ENCODE assay signal across 8 cellular contexts in genomic region chr14:49867831-49868719, GRCh38. TPM values are rescaled to one million over a fixed set of nuclear protein-coding genes. Genes with fewer than 3 reads are reported as not detected.
DNase-seq lines count a peak whose midpoint lies in the region; ATAC-seq and TF ChIP-seq lines count a peak whose summit lies in the region.

No MANE protein-coding gene starts in this region.

- peak overlapping the region; percentile 94 for H3K27ac Mint-ChIP-seq in stimulated activated naive CD8-positive, alpha-beta T cell treated with anti-CD3 and anti-CD28 coated beads, Interleukin-15, Interleukin-2, amounts not matched to agents 100 ng/mL and 50 ng/mL, for 24 hours

- H3K36me3 ChIP-seq in HAP-1 (replicated peaks) (no peaks in the 10 kb centered on the region), RWPE2 (ENCODE audit: low read depth) (no peaks in the 10 kb centered on the region), neural cell (ENCODE audit: insufficient read depth, low read length) (no peaks in the 10 kb centered on the region)

- no peaks in the 10 kb centered on the region for H4K20me1 ChIP-seq in neural cell (ENCODE audit: insufficient read depth)

- H2AFZ ChIP-seq in neural cell (ENCODE audit: low read depth, low read length) = peak overlapping the region; percentile 48

- peak overlapping the region; percentile 53 for H3K4me3 ChIP-seq in HAP-1
- peak overlapping the region; percentile 45 for H3K4me3 ChIP-seq in RWPE2 (ENCODE audit: severe bottlenecking)
- H3K4me3 ChIP-seq in neural cell (ENCODE audit: low read length) = peak overlapping the region; percentile 77

- no peaks in the 10 kb centered on the region for H3K36me3 Mint-ChIP-seq in stimulated activated naive CD8-positive, alpha-beta T cell treated with anti-CD3 and anti-CD28 coated beads, Interleukin-15, Interleukin-2, amounts not matched to agents 100 ng/mL and 50 ng/mL, for 24 hours (ENCODE audit: low read depth)

- H3K27me3 ChIP-seq in HAP-1 (ENCODE audit: low read depth) (no peaks in the 10 kb centered on the region), RWPE2 (ENCODE audit: insufficient read depth, poor library complexity, severe bottlenecking) (no peaks in the 10 kb centered on the region), neural cell (ENCODE audit: insufficient read depth, low read depth, low read length) (no peaks in the 10 kb centered on the region)

- H3K4me3 Mint-ChIP-seq in stimulated activated naive CD8-positive, alpha-beta T cell treated with anti-CD3 and anti-CD28 coated beads, Interleukin-15, Interleukin-2, amounts not matched to agents 100 ng/mL and 50 ng/mL, for 24 hours = peak overlapping the region; percentile 96

- no peaks in the 10 kb centered on the region for H3K9me2 ChIP-seq in neural cell (ENCODE audit: insufficient read depth, low read length)

- H3K9me3 ChIP-seq in HAP-1 = no peaks in the 10 kb centered on the region
- H3K9me3 ChIP-seq in RWPE2 (ENCODE audit: severe bottlenecking) = no peaks in the 10 kb centered on the region
- H3K9me3 ChIP-seq in neural cell (ENCODE audit: low read length) = no peaks in the 10 kb centered on the region

- TF ChIP-seq RAD21 in neural cell (conservative IDR thresholded peaks at IDR 0.05) = no peak

- H3K9ac ChIP-seq in neural cell (ENCODE audit: low read length) = peak overlapping the region; percentile 65

- peaks cover 4% of the 10 kb centered on the region for H3K4me1 ChIP-seq in HAP-1
- H3K4me1 ChIP-seq in RWPE2 (ENCODE audit: insufficient read depth, poor library complexity, severe bottlenecking) = peaks cover 12% of the 10 kb centered on the region

- peak; percentile 95 for ATAC-seq in RWPE2 (ENCODE audit: low read depth)

- H3K27ac ChIP-seq in RWPE2 (ENCODE audit: poor library complexity, severe bottlenecking) = peak overlapping the region; percentile 73
- peak overlapping the region; percentile 28 for H3K27ac ChIP-seq in neural cell (ENCODE audit: low read length)

- peaks cover 10% of the 10 kb centered on the region for H3F3A ChIP-seq in neural cell (ENCODE audit: insufficient read depth, low read length, poor library complexity, severe bottlenecking)

- in situ Hi-C loops in G401 (cut with HindIII; ENCODE audit: low sequenced_read_pairs) = loop anchor here (25.0 kb wide), 1 partner anchor 269 kb away; no protein-coding TSS in a partner anchor
- in situ Hi-C loops in HAP-1 (cut with MboI; ENCODE audit: low sequenced_read_pairs) = loop anchor here (5.0 kb wide), 1 partner anchor 229 kb away; no protein-coding TSS in a partner anchor

- peak; percentile 95 for DNase-seq in G401 (ENCODE audit: low spot score)
- DNase-seq in HAP-1 (ENCODE audit: low spot score in 2 of 2) = peak; percentile 98
- peak; percentile 91 for DNase-seq in M059J (ENCODE audit: low read depth)
- peak; percentile 98 for DNase-seq in RWPE2 (ENCODE audit: low spot score)
- peak; percentile 96 for DNase-seq in activated effector memory CD4-positive, alpha-beta T cell treated with Interleukin-2 at 50 U/mL for 16 hours
- peak; percentile 95 for DNase-seq in fibroblast of the conjunctiva (ENCODE audit: low read depth)

- no peak for TF ChIP-seq EP300 in neural cell (conservative IDR thresholded peaks at IDR 0.05; ENCODE audit: poor library complexity, severe bottlenecking)

- peaks cover 46% of the 10 kb centered on the region for H3K4me1 Mint-ChIP-seq in stimulated activated naive CD8-positive, alpha-beta T cell treated with anti-CD3 and anti-CD28 coated beads, Interleukin-15, Interleukin-2, amounts not matched to agents 100 ng/mL and 50 ng/mL, for 24 hours (ENCODE audit: low read depth)

- H3K79me2 ChIP-seq in neural cell (replicated peaks; ENCODE audit: insufficient read depth, low read length) = no peaks in the 10 kb centered on the region

- TF ChIP-seq CTCF in RWPE2 (IDR thresholded peaks at IDR 0.05; ENCODE audit: poor library complexity, severe bottlenecking) = no peak
- TF ChIP-seq CTCF in neural cell (IDR thresholded peaks at IDR 0.05; ENCODE audit: poor library complexity, severe bottlenecking) = no peak

- no peaks in the 10 kb centered on the region for H3K27me3 Mint-ChIP-seq in stimulated activated naive CD8-positive, alpha-beta T cell treated with anti-CD3 and anti-CD28 coated beads, Interleukin-15, Interleukin-2, amounts not matched to agents 100 ng/mL and 50 ng/mL, for 24 hours

- no peaks in the 10 kb centered on the region for H3K9me3 Mint-ChIP-seq in stimulated activated naive CD8-positive, alpha-beta T cell treated with anti-CD3 and anti-CD28 coated beads, Interleukin-15, Interleukin-2, amounts not matched to agents 100 ng/mL and 50 ng/mL, for 24 hours

- H3K4me2 ChIP-seq in neural cell (ENCODE audit: low read length) = peak overlapping the region; percentile 82

TF ChIP-seq in neural cell, 6 proteins besides CTCF, POLR2A, EP300 and RAD21:
- TF ChIP-seq REST (IDR thresholded peaks at IDR 0.05; ENCODE audit: borderline replicate concordance) (no peak), EZH2 (IDR thresholded peaks at IDR 0.05; ENCODE audit: borderline replicate concordance, insufficient read depth, low read length, poor library complexity, severe bottlenecking) (no peak), POLR2AphosphoS5 (IDR thresholded peaks at IDR 0.05) (no peak), SMC3 (conservative IDR thresholded peaks at IDR 0.05; ENCODE audit: poor library complexity) (no peak), TAF1 (IDR thresholded peaks at IDR 0.05; ENCODE audit: low read depth) (no peak), MXI1 (conservative IDR thresholded peaks at IDR 0.05; ENCODE audit: poor library complexity, severe bottlenecking) (peak; percentile 53)

RNA-seq across cellular contexts. Expression of gene NEMF, which starts 15.5 kb away (rescaled TPM):
- 31.1 and 61.2 TPM in 2 replicates for total RNA-seq in G401 (2014; rRNA removed; shearing (Covaris generic))
- 27.3 and 30.6 TPM in 2 replicates for total RNA-seq in M059J (2014; rRNA removed; shearing (Covaris generic))
- polyA plus RNA-seq in neural cell = 91.0 and 113 TPM in 2 replicates
- 154 and 193 TPM in 2 replicates for polyA minus RNA-seq in neural cell

RNA-seq across cellular contexts. Expression of gene ARF6, which starts 24.8 kb away (rescaled TPM):
- total RNA-seq in G401 (2014; rRNA removed; shearing (Covaris generic)) = 40.2 and 48.0 TPM in 2 replicates
- 58.1 and 66.9 TPM in 2 replicates for total RNA-seq in M059J (2014; rRNA removed; shearing (Covaris generic))
- 23.0 and 24.1 TPM in 2 replicates for polyA plus RNA-seq in neural cell
- 48.7 and 49.7 TPM in 2 replicates for polyA minus RNA-seq in neural cell

Comparison
In these comparisons a context has a peak if more than half of its experiments do, and no peak if none do; other contexts are left out.
1. Peak in every context shown above with its lines: DNase-seq, ATAC-seq, H3K4me3 ChIP-seq and H3K27ac ChIP-seq.